ENCODE assay signal across 17 cellular contexts in the genomic region with DNA sequence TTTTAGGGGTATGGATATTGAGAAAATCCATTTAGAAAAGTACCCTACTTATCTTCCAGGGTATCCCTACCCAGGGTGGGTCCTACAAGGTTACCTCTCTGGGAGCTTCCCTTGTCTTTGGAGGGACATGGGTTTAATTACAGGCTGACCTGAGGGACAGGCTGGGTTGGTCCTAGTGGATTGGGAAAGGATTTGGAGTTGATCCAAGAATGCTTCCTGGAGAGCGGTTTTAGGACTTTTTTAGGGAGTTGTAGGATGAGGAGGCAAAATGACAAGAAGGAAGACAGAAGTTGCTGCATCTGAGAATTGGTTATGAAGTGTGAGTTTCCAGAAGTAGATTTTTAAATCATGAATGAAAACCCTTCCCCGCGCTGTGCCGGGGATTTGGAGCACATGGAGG.
"Had no signal": no experiment of that assay in that cellular context is flagged by ENCODE, and none has a peak within 500 bp of the region (broad histone marks: within the 10 kb centered on the region; RNA-seq: fewer than 3 reads in every experiment).

No MANE protein-coding gene starts in this region.

- H3K9me3 ChIP-seq: gastroesophageal sphincter, spleen had no signal

- H3K4me3 Mint-ChIP-seq: activated CD4-positive, alpha-beta memory T cell treated with anti-CD3 and anti-CD28 coated beads, Interleukin-2, amount 10 ng/mL, durations not matched to agents 7 days and 5 days; activated CD4-positive, alpha-beta T cell treated with anti-CD3 and anti-CD28 coated beads for 36 hours; endodermal cell; stimulated activated memory B cell treated with anti-CD40 and anti-IgM and Interleukin-4, amounts not matched to agents 10 μg/mL and 1 μg/mL and 100 μg/mL, for 72 hours; type B pancreatic cell had no signal

- H3K36me3 Mint-ChIP-seq: type B pancreatic cell had no signal

- H3K27me3 ChIP-seq: brain microvascular endothelial cell, spleen had no signal

- H3K4me3 ChIP-seq: gastroesophageal sphincter, spleen had no signal

- H3K27ac ChIP-seq: brain microvascular endothelial cell, gastroesophageal sphincter, VCaP had no signal

- H3K27ac Mint-ChIP-seq: activated CD4-positive, alpha-beta memory T cell treated with anti-CD3 and anti-CD28 coated beads, Interleukin-2, amount 10 ng/mL, durations not matched to agents 7 days and 5 days; activated CD4-positive, alpha-beta T cell treated with anti-CD3 and anti-CD28 coated beads for 36 hours; endodermal cell; stimulated activated memory B cell treated with anti-CD40 and anti-IgM and Interleukin-4, amounts not matched to agents 10 μg/mL and 1 μg/mL and 100 μg/mL, for 72 hours; type B pancreatic cell had no signal

- H3K36me3 ChIP-seq: gastroesophageal sphincter had no signal

- H3K27me3 Mint-ChIP-seq: activated CD4-positive, alpha-beta T cell treated with anti-CD3 and anti-CD28 coated beads for 36 hours had no signal

- ATAC-seq: gastroesophageal sphincter, left ventricle myocardium superior, sciatic nerve had no signal

- H3K9me3 Mint-ChIP-seq: activated CD4-positive, alpha-beta memory T cell treated with anti-CD3 and anti-CD28 coated beads, Interleukin-2, amount 10 ng/mL, durations not matched to agents 7 days and 5 days; endodermal cell; stimulated activated memory B cell treated with anti-CD40 and anti-IgM and Interleukin-4, amounts not matched to agents 10 μg/mL and 1 μg/mL and 100 μg/mL, for 72 hours; type B pancreatic cell had no signal

- DNase-seq: activated CD4-positive, alpha-beta memory T cell treated with anti-CD3 and anti-CD28 coated beads, Interleukin-2, amount 10 ng/mL, durations not matched to agents 7 days and 5 days; activated CD4-positive, alpha-beta T cell treated with anti-CD3 and anti-CD28 coated beads for 36 hours; activated CD8-positive, alpha-beta memory T cell treated with anti-CD3 and anti-CD28 coated beads, Interleukin-2, amount 50 U/mL, for 48 hours; brain microvascular endothelial cell; dermis blood vessel endothelial cell; endodermal cell; islet precursor cell; left ventricle myocardium superior; mesendoderm; spleen; stimulated activated CD4-positive, alpha-beta T cell treated with anti-CD3 and anti-CD28 coated beads, Interleukin-1b, Interleukin-23, amount 100 ng/mL, for 48 hours; T-helper 1 cell had no signal
